Comparison of ENCODE assay signal across 16 cellular contexts in genomic region chr1:111730706-111731105, GRCh38. TPM values are rescaled to one million over a fixed set of nuclear protein-coding genes. Genes with fewer than 3 reads are reported as not detected.
DNase-seq lines count a peak whose midpoint lies in the region; ATAC-seq and TF ChIP-seq lines count a peak whose summit lies in the region.
"Had no signal": no experiment of that assay in that cellular context is flagged by ENCODE, and none has a peak within 500 bp of the region (broad histone marks: within the 10 kb centered on the region; RNA-seq: fewer than 3 reads in every experiment).

No MANE protein-coding gene starts in this region.

- peaks cover 28% of the 10 kb centered on the region for H3K36me3 ChIP-seq in left ventricle myocardium inferior
- H3K36me3 ChIP-seq: MG63, Peyer's patch had no signal

- H3K27ac Mint-ChIP-seq in glutamatergic neuron (ENCODE audit: unreplicated experiment) (peak overlapping the region; percentile 93), progenitor cell of endocrine pancreas (no peak overlapping the region), HFFc6 (no peak overlapping the region)

- H3K36me3 Mint-ChIP-seq in glutamatergic neuron (ENCODE audit: unreplicated experiment) (peaks cover 9% of the 10 kb centered on the region), progenitor cell of endocrine pancreas (ENCODE audit: insufficient read depth) (no peaks in the 10 kb centered on the region), HFFc6 (ENCODE audit: low read depth) (no peaks in the 10 kb centered on the region)

- TF ChIP-seq CTCF in left ventricle myocardium inferior (IDR thresholded peaks at IDR 0.05; ENCODE audit: borderline replicate concordance), result no peak
- TF ChIP-seq CTCF in glutamatergic neuron (IDR thresholded peaks at IDR 0.05; ENCODE audit: partially characterized antibody, unreplicated experiment), result no peak
- TF ChIP-seq CTCF in progenitor cell of endocrine pancreas (IDR thresholded peaks at IDR 0.05; ENCODE audit: unreplicated experiment), result no peak
- no peak for TF ChIP-seq CTCF in HFFc6 (IDR thresholded peaks at IDR 0.05)

- H3K9me3 ChIP-seq in left ventricle myocardium inferior (replicated peaks), result no peaks in the 10 kb centered on the region
- H3K9me3 ChIP-seq: MG63, Peyer's patch had no signal

- peaks cover 100% of the 10 kb centered on the region for H3K4me1 ChIP-seq in left ventricle myocardium inferior

- intact Hi-C loops in left ventricle myocardium inferior (cut with micrococcal nuclease), result no loop called here
- intact Hi-C loops in left cardiac atrium (cut with DNase I), result no loop called here

- H3K27ac ChIP-seq in left ventricle myocardium inferior (replicated peaks), result peak overlapping the region; percentile 98
- H3K27ac ChIP-seq: Peyer's patch had no signal

- H3K4me3 ChIP-seq in left ventricle myocardium inferior, result no peak overlapping the region
- H3K4me3 ChIP-seq: GM12878, MG63, Peyer's patch had no signal

- no peaks in the 10 kb centered on the region for H3K27me3 ChIP-seq in left ventricle myocardium inferior (ENCODE audit: low read depth)
- H3K27me3 ChIP-seq: MG63, Peyer's patch had no signal

- H3K4me1 Mint-ChIP-seq in glutamatergic neuron (ENCODE audit: low read depth, unreplicated experiment), result peaks cover 70% of the 10 kb centered on the region
- peaks cover 10% of the 10 kb centered on the region for H3K4me1 Mint-ChIP-seq in progenitor cell of endocrine pancreas (ENCODE audit: low read depth)
- peaks cover 6% of the 10 kb centered on the region; the same call in 1 of the 2 replicates for H3K4me1 Mint-ChIP-seq in HFFc6 (ENCODE audit: low read depth)

- H3K4me3 Mint-ChIP-seq in glutamatergic neuron (ENCODE audit: unreplicated experiment) (peak overlapping the region; percentile 75), progenitor cell of endocrine pancreas (ENCODE audit: low read depth) (no peak overlapping the region), HFFc6 (no peak overlapping the region)
- H3K4me3 Mint-ChIP-seq: CD14-positive monocyte had no signal

- ATAC-seq in left cardiac atrium, result no peak
- ATAC-seq: GM12878 had no signal

- peaks cover 33% of the 10 kb centered on the region for H3K27me3 Mint-ChIP-seq in glutamatergic neuron (ENCODE audit: unreplicated experiment)
- peaks cover 11% of the 10 kb centered on the region for H3K27me3 Mint-ChIP-seq in progenitor cell of endocrine pancreas
- H3K27me3 Mint-ChIP-seq in HFFc6 (ENCODE audit: insufficient read depth), result no peaks in the 10 kb centered on the region

- H3K9me3 Mint-ChIP-seq in glutamatergic neuron (ENCODE audit: unreplicated experiment), result peaks cover 22% of the 10 kb centered on the region
- H3K9me3 Mint-ChIP-seq in progenitor cell of endocrine pancreas (ENCODE audit: low read depth), result no peaks in the 10 kb centered on the region
- H3K9me3 Mint-ChIP-seq in HFFc6, result no peaks in the 10 kb centered on the region

- no peak for DNase-seq in left ventricle myocardium inferior
- no peak for DNase-seq in left cardiac atrium
- no peak for DNase-seq in glutamatergic neuron
- DNase-seq in progenitor cell of endocrine pancreas (ENCODE audit: low spot score, unreplicated experiment), result peak; percentile 3
- DNase-seq in stimulated activated CD4-positive, alpha-beta T cell treated with anti-CD3 and anti-CD28 coated beads, Interleukin-12 subunit alpha, Interleukin-12 subunit beta, amount 100 ng/mL, for 4 hours, result no peak
- DNase-seq in HFFc6, result no peak
- no peak for DNase-seq in RPMI8226
- DNase-seq: COR-L47, DMS53, MG63, NCI-H1092 treated with DMSO at 0.1 percent for 48 hours, NCI-H1694 treated with DMSO at 0.1 percent for 48 hours, NCI-H2171, Peyer's patch had no signal

RNA-seq across cellular contexts. Expression of gene INKA2, which starts 8.5 kb away (rescaled TPM):
- total RNA-seq in left ventricle myocardium inferior (24.3 TPM), left cardiac atrium (10 to 100 TPM; 18.4 to 31.7 TPM), glutamatergic neuron (ENCODE audit: unreplicated experiment) (112 TPM), progenitor cell of endocrine pancreas (4.4 and 5.8 TPM in 2 replicates)
- total RNA-seq in HFFc6 (2021; fragmentation: NEBNext Ultra II Directional; extraction: Animal tissue kit (Norgen Biotek cat#: 25700)), result 1 to 10 TPM; 1.7 to 3.5 (median 2.6) TPM

RNA-seq across cellular contexts. Expression of gene DDX20, which starts 25.0 kb away (rescaled TPM):
- total RNA-seq in left ventricle myocardium inferior (5.9 TPM), left cardiac atrium (1 to 10 TPM; 7.8 TPM), glutamatergic neuron (ENCODE audit: unreplicated experiment) (17.3 TPM), progenitor cell of endocrine pancreas (18.4 and 18.6 TPM in 2 replicates)
- 10 to 100 TPM; 12.9 to 15.5 (median 13.9) TPM for total RNA-seq in HFFc6 (2021; fragmentation: NEBNext Ultra II Directional; extraction: Animal tissue kit (Norgen Biotek cat#: 25700))
